1 cellular context compared by ENCODE assay signal in the genomic region with DNA sequence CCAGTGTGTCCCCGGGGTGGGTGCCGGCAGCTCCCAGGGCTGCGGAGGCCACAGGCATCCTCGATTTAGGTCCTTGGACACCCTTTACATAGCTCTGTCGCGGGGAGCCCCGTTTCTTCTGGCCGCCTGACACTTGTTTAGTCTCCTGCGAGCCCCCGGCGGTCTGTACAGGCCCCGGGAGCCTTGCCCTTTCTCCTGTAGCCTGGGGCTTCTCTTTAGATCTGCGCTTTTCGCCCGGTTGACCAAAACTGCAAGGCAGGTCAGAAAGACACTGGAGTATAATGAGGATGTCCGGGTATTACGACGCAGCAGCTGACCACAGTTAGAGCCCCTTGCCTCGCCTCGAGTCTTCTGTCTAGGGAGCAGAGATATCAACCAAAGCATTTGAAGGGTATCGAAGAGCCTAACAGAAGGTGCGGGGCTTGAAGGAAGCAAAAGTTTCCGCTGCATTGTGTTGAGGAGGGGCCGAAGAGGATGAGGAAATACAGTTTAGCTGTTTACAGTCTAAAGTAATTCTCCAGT.
TF ChIP-seq lines count a peak whose summit lies in the region.

No MANE protein-coding gene starts in this region.

TF ChIP-seq in K562, 482 proteins besides CTCF, POLR2A, EP300 and RAD21 (continued from another document and continues in another):
- no peak for TF ChIP-seq ATF1 (CRISPR knock-in tag; IDR thresholded peaks at IDR 0.05)
- 0 out of 2 replicates have a peak, but pooled peaks have one; percentile 15 for TF ChIP-seq ATF1 (tag; IDR thresholded peaks at IDR 0.05)
- TF ChIP-seq, protein P1, sequence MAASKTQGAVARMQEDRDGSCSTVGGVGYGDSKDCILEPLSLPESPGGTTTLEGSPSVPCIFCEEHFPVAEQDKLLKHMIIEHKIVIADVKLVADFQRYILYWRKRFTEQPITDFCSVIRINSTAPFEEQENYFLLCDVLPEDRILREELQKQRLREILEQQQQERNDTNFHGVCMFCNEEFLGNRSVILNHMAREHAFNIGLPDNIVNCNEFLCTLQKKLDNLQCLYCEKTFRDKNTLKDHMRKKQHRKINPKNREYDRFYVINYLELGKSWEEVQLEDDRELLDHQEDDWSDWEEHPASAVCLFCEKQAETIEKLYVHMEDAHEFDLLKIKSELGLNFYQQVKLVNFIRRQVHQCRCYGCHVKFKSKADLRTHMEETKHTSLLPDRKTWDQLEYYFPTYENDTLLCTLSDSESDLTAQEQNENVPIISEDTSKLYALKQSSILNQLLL (CRISPR knock-in tag; IDR thresholded peaks at IDR 0.05; ENCODE audit: borderline replicate concordance): no peak
- peak; percentile 58 for TF ChIP-seq RBFOX2 (IDR thresholded peaks at IDR 0.05; ENCODE audit: low read depth, low read length)
- TF ChIP-seq CHD4 (IDR thresholded peaks at IDR 0.05; ENCODE audit: insufficient read depth, insufficient replicate concordance, low read depth, low read length, poor library complexity, severe bottlenecking): no peak
- TF ChIP-seq ILF3 (IDR thresholded peaks at IDR 0.05; ENCODE audit: borderline replicate concordance): no peak
- no peak for TF ChIP-seq ZC3H4 (CRISPR knock-in tag; IDR thresholded peaks at IDR 0.05; ENCODE audit: borderline replicate concordance)
- TF ChIP-seq, protein P2, sequence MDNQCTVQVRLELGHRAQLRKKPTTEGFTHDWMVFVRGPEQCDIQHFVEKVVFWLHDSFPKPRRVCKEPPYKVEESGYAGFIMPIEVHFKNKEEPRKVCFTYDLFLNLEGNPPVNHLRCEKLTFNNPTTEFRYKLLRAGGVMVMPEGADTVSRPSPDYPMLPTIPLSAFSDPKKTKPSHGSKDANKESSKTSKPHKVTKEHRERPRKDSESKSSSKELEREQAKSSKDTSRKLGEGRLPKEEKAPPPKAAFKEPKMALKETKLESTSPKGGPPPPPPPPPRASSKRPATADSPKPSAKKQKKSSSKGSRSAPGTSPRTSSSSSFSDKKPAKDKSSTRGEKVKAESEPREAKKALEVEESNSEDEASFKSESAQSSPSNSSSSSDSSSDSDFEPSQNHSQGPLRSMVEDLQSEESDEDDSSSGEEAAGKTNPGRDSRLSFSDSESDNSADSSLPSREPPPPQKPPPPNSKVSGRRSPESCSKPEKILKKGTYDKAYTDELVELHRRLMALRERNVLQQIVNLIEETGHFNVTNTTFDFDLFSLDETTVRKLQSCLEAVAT (IDR thresholded peaks at IDR 0.05): 0 out of 4 replicates have a peak, but pooled peaks of 1 of the 2 experiments have one; percentile 2
- TF ChIP-seq ERF (CRISPR knock-in tag; IDR thresholded peaks at IDR 0.05): no peak
- no peak for TF ChIP-seq CBX8 (IDR thresholded peaks at IDR 0.05; ENCODE audit: borderline replicate concordance, extremely low read depth, low read depth, low read length, poor library complexity, severe bottlenecking)
- TF ChIP-seq ZNF76 (CRISPR knock-in tag; IDR thresholded peaks at IDR 0.05; ENCODE audit: borderline replicate concordance): no peak
- no peak for TF ChIP-seq HNRNPK (IDR thresholded peaks at IDR 0.05; ENCODE audit: low read depth, low read length, poor library complexity, severe bottlenecking)
- TF ChIP-seq TAL1 (IDR thresholded peaks at IDR 0.05): no peak
- 0 out of 4 replicates have a peak, but pooled peaks of 1 of the 2 experiments have one; percentile 20 for TF ChIP-seq MNT (conservative IDR thresholded peaks at IDR 0.05)
- TF ChIP-seq SAFB2 (IDR thresholded peaks at IDR 0.05; ENCODE audit: borderline replicate concordance, low read depth, low read length, severe bottlenecking): no peak
- TF ChIP-seq LCOR (CRISPR knock-in tag; IDR thresholded peaks at IDR 0.05): no peak
- no peak for TF ChIP-seq ZNF212 (CRISPR knock-in tag; IDR thresholded peaks at IDR 0.05)
- TF ChIP-seq, protein P3, sequence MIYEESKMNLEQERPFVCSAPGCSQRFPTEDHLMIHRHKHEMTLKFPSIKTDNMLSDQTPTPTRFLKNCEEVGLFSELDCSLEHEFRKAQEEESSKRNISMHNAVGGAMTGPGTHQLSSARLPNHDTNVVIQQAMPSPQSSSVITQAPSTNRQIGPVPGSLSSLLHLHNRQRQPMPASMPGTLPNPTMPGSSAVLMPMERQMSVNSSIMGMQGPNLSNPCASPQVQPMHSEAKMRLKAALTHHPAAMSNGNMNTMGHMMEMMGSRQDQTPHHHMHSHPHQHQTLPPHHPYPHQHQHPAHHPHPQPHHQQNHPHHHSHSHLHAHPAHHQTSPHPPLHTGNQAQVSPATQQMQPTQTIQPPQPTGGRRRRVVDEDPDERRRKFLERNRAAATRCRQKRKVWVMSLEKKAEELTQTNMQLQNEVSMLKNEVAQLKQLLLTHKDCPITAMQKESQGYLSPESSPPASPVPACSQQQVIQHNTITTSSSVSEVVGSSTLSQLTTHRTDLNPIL (CRISPR knock-in tag; IDR thresholded peaks at IDR 0.05): no peak
- no peak for TF ChIP-seq PRPF4 (IDR thresholded peaks at IDR 0.05; ENCODE audit: insufficient read depth, low read depth, low read length, poor library complexity, severe bottlenecking)
- no peak for TF ChIP-seq NFIC (IDR thresholded peaks at IDR 0.05)
- TF ChIP-seq MECOM (CRISPR knock-in tag; IDR thresholded peaks at IDR 0.05): no peak
- TF ChIP-seq MAFG (tag; conservative IDR thresholded peaks at IDR 0.05): no peak
- TF ChIP-seq CBX5 (IDR thresholded peaks at IDR 0.05; ENCODE audit: borderline replicate concordance, low read depth): no peak
- no peak for TF ChIP-seq KLF16 (IDR thresholded peaks at IDR 0.05)
- no peak for TF ChIP-seq GTF2A2 (tag; IDR thresholded peaks at IDR 0.05)
- TF ChIP-seq, protein P4, sequence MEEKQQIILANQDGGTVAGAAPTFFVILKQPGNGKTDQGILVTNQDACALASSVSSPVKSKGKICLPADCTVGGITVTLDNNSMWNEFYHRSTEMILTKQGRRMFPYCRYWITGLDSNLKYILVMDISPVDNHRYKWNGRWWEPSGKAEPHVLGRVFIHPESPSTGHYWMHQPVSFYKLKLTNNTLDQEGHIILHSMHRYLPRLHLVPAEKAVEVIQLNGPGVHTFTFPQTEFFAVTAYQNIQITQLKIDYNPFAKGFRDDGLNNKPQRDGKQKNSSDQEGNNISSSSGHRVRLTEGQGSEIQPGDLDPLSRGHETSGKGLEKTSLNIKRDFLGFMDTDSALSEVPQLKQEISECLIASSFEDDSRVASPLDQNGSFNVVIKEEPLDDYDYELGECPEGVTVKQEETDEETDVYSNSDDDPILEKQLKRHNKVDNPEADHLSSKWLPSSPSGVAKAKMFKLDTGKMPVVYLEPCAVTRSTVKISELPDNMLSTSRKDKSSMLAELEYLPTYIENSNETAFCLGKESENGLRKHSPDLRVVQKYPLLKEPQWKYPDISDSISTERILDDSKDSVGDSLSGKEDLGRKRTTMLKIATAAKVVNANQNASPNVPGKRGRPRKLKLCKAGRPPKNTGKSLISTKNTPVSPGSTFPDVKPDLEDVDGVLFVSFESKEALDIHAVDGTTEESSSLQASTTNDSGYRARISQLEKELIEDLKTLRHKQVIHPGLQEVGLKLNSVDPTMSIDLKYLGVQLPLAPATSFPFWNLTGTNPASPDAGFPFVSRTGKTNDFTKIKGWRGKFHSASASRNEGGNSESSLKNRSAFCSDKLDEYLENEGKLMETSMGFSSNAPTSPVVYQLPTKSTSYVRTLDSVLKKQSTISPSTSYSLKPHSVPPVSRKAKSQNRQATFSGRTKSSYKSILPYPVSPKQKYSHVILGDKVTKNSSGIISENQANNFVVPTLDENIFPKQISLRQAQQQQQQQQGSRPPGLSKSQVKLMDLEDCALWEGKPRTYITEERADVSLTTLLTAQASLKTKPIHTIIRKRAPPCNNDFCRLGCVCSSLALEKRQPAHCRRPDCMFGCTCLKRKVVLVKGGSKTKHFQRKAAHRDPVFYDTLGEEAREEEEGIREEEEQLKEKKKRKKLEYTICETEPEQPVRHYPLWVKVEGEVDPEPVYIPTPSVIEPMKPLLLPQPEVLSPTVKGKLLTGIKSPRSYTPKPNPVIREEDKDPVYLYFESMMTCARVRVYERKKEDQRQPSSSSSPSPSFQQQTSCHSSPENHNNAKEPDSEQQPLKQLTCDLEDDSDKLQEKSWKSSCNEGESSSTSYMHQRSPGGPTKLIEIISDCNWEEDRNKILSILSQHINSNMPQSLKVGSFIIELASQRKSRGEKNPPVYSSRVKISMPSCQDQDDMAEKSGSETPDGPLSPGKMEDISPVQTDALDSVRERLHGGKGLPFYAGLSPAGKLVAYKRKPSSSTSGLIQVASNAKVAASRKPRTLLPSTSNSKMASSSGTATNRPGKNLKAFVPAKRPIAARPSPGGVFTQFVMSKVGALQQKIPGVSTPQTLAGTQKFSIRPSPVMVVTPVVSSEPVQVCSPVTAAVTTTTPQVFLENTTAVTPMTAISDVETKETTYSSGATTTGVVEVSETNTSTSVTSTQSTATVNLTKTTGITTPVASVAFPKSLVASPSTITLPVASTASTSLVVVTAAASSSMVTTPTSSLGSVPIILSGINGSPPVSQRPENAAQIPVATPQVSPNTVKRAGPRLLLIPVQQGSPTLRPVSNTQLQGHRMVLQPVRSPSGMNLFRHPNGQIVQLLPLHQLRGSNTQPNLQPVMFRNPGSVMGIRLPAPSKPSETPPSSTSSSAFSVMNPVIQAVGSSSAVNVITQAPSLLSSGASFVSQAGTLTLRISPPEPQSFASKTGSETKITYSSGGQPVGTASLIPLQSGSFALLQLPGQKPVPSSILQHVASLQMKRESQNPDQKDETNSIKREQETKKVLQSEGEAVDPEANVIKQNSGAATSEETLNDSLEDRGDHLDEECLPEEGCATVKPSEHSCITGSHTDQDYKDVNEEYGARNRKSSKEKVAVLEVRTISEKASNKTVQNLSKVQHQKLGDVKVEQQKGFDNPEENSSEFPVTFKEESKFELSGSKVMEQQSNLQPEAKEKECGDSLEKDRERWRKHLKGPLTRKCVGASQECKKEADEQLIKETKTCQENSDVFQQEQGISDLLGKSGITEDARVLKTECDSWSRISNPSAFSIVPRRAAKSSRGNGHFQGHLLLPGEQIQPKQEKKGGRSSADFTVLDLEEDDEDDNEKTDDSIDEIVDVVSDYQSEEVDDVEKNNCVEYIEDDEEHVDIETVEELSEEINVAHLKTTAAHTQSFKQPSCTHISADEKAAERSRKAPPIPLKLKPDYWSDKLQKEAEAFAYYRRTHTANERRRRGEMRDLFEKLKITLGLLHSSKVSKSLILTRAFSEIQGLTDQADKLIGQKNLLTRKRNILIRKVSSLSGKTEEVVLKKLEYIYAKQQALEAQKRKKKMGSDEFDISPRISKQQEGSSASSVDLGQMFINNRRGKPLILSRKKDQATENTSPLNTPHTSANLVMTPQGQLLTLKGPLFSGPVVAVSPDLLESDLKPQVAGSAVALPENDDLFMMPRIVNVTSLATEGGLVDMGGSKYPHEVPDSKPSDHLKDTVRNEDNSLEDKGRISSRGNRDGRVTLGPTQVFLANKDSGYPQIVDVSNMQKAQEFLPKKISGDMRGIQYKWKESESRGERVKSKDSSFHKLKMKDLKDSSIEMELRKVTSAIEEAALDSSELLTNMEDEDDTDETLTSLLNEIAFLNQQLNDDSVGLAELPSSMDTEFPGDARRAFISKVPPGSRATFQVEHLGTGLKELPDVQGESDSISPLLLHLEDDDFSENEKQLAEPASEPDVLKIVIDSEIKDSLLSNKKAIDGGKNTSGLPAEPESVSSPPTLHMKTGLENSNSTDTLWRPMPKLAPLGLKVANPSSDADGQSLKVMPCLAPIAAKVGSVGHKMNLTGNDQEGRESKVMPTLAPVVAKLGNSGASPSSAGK (IDR thresholded peaks at IDR 0.05): no peak
- TF ChIP-seq ZBTB17 (CRISPR knock-in tag; IDR thresholded peaks at IDR 0.05): no peak
- TF ChIP-seq, protein P5, sequence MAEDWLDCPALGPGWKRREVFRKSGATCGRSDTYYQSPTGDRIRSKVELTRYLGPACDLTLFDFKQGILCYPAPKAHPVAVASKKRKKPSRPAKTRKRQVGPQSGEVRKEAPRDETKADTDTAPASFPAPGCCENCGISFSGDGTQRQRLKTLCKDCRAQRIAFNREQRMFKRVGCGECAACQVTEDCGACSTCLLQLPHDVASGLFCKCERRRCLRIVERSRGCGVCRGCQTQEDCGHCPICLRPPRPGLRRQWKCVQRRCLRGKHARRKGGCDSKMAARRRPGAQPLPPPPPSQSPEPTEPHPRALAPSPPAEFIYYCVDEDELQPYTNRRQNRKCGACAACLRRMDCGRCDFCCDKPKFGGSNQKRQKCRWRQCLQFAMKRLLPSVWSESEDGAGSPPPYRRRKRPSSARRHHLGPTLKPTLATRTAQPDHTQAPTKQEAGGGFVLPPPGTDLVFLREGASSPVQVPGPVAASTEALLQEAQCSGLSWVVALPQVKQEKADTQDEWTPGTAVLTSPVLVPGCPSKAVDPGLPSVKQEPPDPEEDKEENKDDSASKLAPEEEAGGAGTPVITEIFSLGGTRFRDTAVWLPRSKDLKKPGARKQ (CRISPR knock-in tag; IDR thresholded peaks at IDR 0.05): no peak
- TF ChIP-seq HCFC1 (IDR thresholded peaks at IDR 0.05; ENCODE audit: low read depth, low read length): peak; percentile 3; the same call in 1 of the 2 replicates
- TF ChIP-seq TFAP4 (CRISPR knock-in tag; IDR thresholded peaks at IDR 0.05; ENCODE audit: borderline replicate concordance): peak; percentile 24; the same call in 1 of the 2 replicates
- no peak for TF ChIP-seq COPS2 (conservative IDR thresholded peaks at IDR 0.05)
- no peak for TF ChIP-seq BMI1 (IDR thresholded peaks at IDR 0.05; ENCODE audit: low read length)
- TF ChIP-seq HMGN3 (IDR thresholded peaks at IDR 0.05; ENCODE audit: borderline replicate concordance, extremely low read depth, insufficient read length, low read depth, low read length): peak; percentile 9
- TF ChIP-seq ZNF512 (tag; IDR thresholded peaks at IDR 0.05): no peak
